15 cellular contexts compared by ENCODE assay signal in the genomic region with DNA sequence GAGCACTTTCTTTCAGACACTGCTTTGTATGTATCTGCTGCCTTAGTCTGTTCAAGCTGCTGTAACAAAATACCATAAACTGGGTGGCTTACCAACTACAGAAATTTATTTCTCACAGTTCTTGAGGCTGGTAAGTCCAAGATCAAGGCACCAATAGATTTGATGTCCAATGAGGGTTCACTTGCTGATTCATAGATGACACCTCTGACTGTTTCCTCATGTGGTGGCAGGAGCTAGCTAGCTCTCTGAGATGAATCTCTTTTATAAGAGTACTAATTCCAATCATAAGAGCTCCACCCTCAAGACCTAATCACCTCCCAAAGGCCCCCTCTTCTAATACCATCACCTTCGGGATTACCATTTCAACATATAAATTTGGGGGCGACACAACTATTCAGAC.
A peak's percentile ranks its signal among the peaks of the same experiment; 100 is the strongest.
DNase-seq lines count a peak whose midpoint lies in the region; ATAC-seq and TF ChIP-seq lines count a peak whose summit lies in the region.
"Had no signal": no experiment of that assay in that cellular context is flagged by ENCODE, and none has a peak within 500 bp of the region (broad histone marks: within the 10 kb centered on the region; RNA-seq: fewer than 3 reads in every experiment).

No MANE protein-coding gene starts in this region.

- no peaks in the 10 kb centered on the region for H3K4me1 ChIP-seq in osteoblast (ENCODE audit: insufficient read depth, low read length)

- peaks cover 3% of the 10 kb centered on the region for H3K27me3 Mint-ChIP-seq in activated T-cell treated with anti-CD3 and anti-CD28 coated beads, Interleukin-2, amount 50 U/mL, for 24 hours
- H3K27me3 Mint-ChIP-seq in activated T-cell treated with anti-CD3 and anti-CD28 coated beads, Interleukin-2, amount 50 U/mL, for 4 hours (ENCODE audit: low read depth), result no peaks in the 10 kb centered on the region
- H3K27me3 Mint-ChIP-seq in stimulated activated naive CD8-positive, alpha-beta T cell treated with anti-CD3 and anti-CD28 coated beads, Interleukin-15, Interleukin-2, amounts not matched to agents 100 ng/mL and 50 ng/mL, for 24 hours, result no peaks in the 10 kb centered on the region
- no peaks in the 10 kb centered on the region for H3K27me3 Mint-ChIP-seq in stimulated activated naive CD8-positive, alpha-beta T cell treated with anti-CD3 and anti-CD28 coated beads, Interleukin-15, amount 100 ng/mL, for 72 hours
- H3K27me3 Mint-ChIP-seq: CD4-positive, alpha-beta T cell had no signal

- H2AFZ ChIP-seq in osteoblast (ENCODE audit: low read length), result no peak overlapping the region
- H2AFZ ChIP-seq: GM23338 had no signal

- ATAC-seq in activated T-cell treated with anti-CD3 and anti-CD28 coated beads, Interleukin-2, amount 50 U/mL, for 4 hours, result no peak
- ATAC-seq in stimulated activated naive CD8-positive, alpha-beta T cell treated with anti-CD3 and anti-CD28 coated beads, Interleukin-15, amount 100 ng/mL, for 72 hours, result no peak
- no peak for ATAC-seq in GM21723 (IDR thresholded peaks at IDR 0.05; ENCODE audit: unreplicated experiment)
- ATAC-seq in GM18868 (IDR thresholded peaks at IDR 0.05; ENCODE audit: unreplicated experiment), result no peak
- ATAC-seq: GM23338 had no signal

- no peaks in the 10 kb centered on the region for H3K9me3 Mint-ChIP-seq in activated T-cell treated with anti-CD3 and anti-CD28 coated beads, Interleukin-2, amount 50 U/mL, for 24 hours
- H3K9me3 Mint-ChIP-seq in activated T-cell treated with anti-CD3 and anti-CD28 coated beads, Interleukin-2, amount 50 U/mL, for 4 hours, result no peaks in the 10 kb centered on the region
- no peaks in the 10 kb centered on the region for H3K9me3 Mint-ChIP-seq in stimulated activated naive CD8-positive, alpha-beta T cell treated with anti-CD3 and anti-CD28 coated beads, Interleukin-15, Interleukin-2, amounts not matched to agents 100 ng/mL and 50 ng/mL, for 24 hours
- H3K9me3 Mint-ChIP-seq in stimulated activated naive CD8-positive, alpha-beta T cell treated with anti-CD3 and anti-CD28 coated beads, Interleukin-15, amount 100 ng/mL, for 72 hours, result no peaks in the 10 kb centered on the region
- H3K9me3 Mint-ChIP-seq: CD4-positive, alpha-beta T cell; GM23338 had no signal

- H3K27ac Mint-ChIP-seq in activated T-cell treated with anti-CD3 and anti-CD28 coated beads, Interleukin-2, amount 50 U/mL, for 24 hours, result peak overlapping the region; percentile 48
- H3K27ac Mint-ChIP-seq in stimulated activated naive CD8-positive, alpha-beta T cell treated with anti-CD3 and anti-CD28 coated beads, Interleukin-15, Interleukin-2, amounts not matched to agents 100 ng/mL and 50 ng/mL, for 24 hours, result peak overlapping the region; percentile 22
- H3K27ac Mint-ChIP-seq in stimulated activated naive CD8-positive, alpha-beta T cell treated with anti-CD3 and anti-CD28 coated beads, Interleukin-15, amount 100 ng/mL, for 72 hours, result no peak overlapping the region
- H3K27ac Mint-ChIP-seq: CD4-positive, alpha-beta T cell; GM23338 had no signal

- H3K9me3 ChIP-seq in osteoblast (ENCODE audit: low read depth, low read length), result no peaks in the 10 kb centered on the region

- no peak overlapping the region for H3K4me3 Mint-ChIP-seq in activated T-cell treated with anti-CD3 and anti-CD28 coated beads, Interleukin-2, amount 50 U/mL, for 24 hours
- no peak overlapping the region for H3K4me3 Mint-ChIP-seq in activated T-cell treated with anti-CD3 and anti-CD28 coated beads, Interleukin-2, amount 50 U/mL, for 4 hours
- H3K4me3 Mint-ChIP-seq in stimulated activated naive CD8-positive, alpha-beta T cell treated with anti-CD3 and anti-CD28 coated beads, Interleukin-15, Interleukin-2, amounts not matched to agents 100 ng/mL and 50 ng/mL, for 24 hours, result no peak overlapping the region
- H3K4me3 Mint-ChIP-seq in stimulated activated naive CD8-positive, alpha-beta T cell treated with anti-CD3 and anti-CD28 coated beads, Interleukin-15, amount 100 ng/mL, for 72 hours, result no peak overlapping the region
- H3K4me3 Mint-ChIP-seq: CD4-positive, alpha-beta T cell; GM23338 had no signal

- H3K4me1 Mint-ChIP-seq in activated T-cell treated with anti-CD3 and anti-CD28 coated beads, Interleukin-2, amount 50 U/mL, for 24 hours (ENCODE audit: low read depth), result peaks cover 52% of the 10 kb centered on the region
- peaks cover 46% of the 10 kb centered on the region for H3K4me1 Mint-ChIP-seq in activated T-cell treated with anti-CD3 and anti-CD28 coated beads, Interleukin-2, amount 50 U/mL, for 4 hours (ENCODE audit: low read depth)
- peaks cover 51% of the 10 kb centered on the region for H3K4me1 Mint-ChIP-seq in stimulated activated naive CD8-positive, alpha-beta T cell treated with anti-CD3 and anti-CD28 coated beads, Interleukin-15, Interleukin-2, amounts not matched to agents 100 ng/mL and 50 ng/mL, for 24 hours (ENCODE audit: low read depth)
- peaks cover 69% of the 10 kb centered on the region for H3K4me1 Mint-ChIP-seq in stimulated activated naive CD8-positive, alpha-beta T cell treated with anti-CD3 and anti-CD28 coated beads, Interleukin-15, amount 100 ng/mL, for 72 hours
- H3K4me1 Mint-ChIP-seq: GM23338 had no signal

- no peaks in the 10 kb centered on the region for H4K20me1 ChIP-seq in osteoblast (ENCODE audit: insufficient read depth, low read length)

- TF ChIP-seq CTCF in osteoblast (IDR thresholded peaks at IDR 0.05; ENCODE audit: extremely low read depth, low read depth, low read length), result no peak

- H3K27me3 ChIP-seq in osteoblast (ENCODE audit: insufficient read depth, low read length), result peaks cover 32% of the 10 kb centered on the region

- no peak overlapping the region for H3K4me2 ChIP-seq in osteoblast (ENCODE audit: insufficient read depth, low read length)
- H3K4me2 ChIP-seq: GM23338 had no signal

- DNase-seq in activated T-cell treated with anti-CD3 and anti-CD28 coated beads, Interleukin-2, amount 50 U/mL, for 24 hours, result no peak
- DNase-seq in activated T-cell treated with anti-CD3 and anti-CD28 coated beads, Interleukin-2, amount 50 U/mL, for 4 hours, result no peak
- no peak for DNase-seq in stimulated activated naive CD8-positive, alpha-beta T cell treated with anti-CD3 and anti-CD28 coated beads, Interleukin-15, amount 100 ng/mL, for 72 hours
- peak; percentile 37 for DNase-seq in osteoblast (ENCODE audit: insufficient read length, low spot score, missing footprints)
- DNase-seq: ACHN, C1 segment of cervical spinal cord, Calu3, DMS 273 treated with DMSO at 0.1 percent for 48 hours, H7 had no signal

- H3K36me3 Mint-ChIP-seq in activated T-cell treated with anti-CD3 and anti-CD28 coated beads, Interleukin-2, amount 50 U/mL, for 24 hours (ENCODE audit: low read depth), result no peaks in the 10 kb centered on the region
- H3K36me3 Mint-ChIP-seq in activated T-cell treated with anti-CD3 and anti-CD28 coated beads, Interleukin-2, amount 50 U/mL, for 4 hours (ENCODE audit: insufficient read depth), result no peaks in the 10 kb centered on the region
- no peaks in the 10 kb centered on the region for H3K36me3 Mint-ChIP-seq in stimulated activated naive CD8-positive, alpha-beta T cell treated with anti-CD3 and anti-CD28 coated beads, Interleukin-15, Interleukin-2, amounts not matched to agents 100 ng/mL and 50 ng/mL, for 24 hours (ENCODE audit: low read depth)

- no peaks in the 10 kb centered on the region for H3K36me3 ChIP-seq in osteoblast (ENCODE audit: insufficient read depth, low read length)

- H3K79me2 ChIP-seq in osteoblast (ENCODE audit: insufficient read depth, low read length), result no peaks in the 10 kb centered on the region

- no peak overlapping the region for H3K4me3 ChIP-seq in osteoblast (ENCODE audit: insufficient read depth, low read length)
- H3K4me3 ChIP-seq: GM23338 had no signal

- H3K27ac ChIP-seq in osteoblast (ENCODE audit: low read depth, low read length), result no peak overlapping the region
- H3K27ac ChIP-seq: HL-60 had no signal

Comparison
In these comparisons a context has a peak if more than half of its experiments do, and no peak if none do; other contexts are left out.
1. H3K27ac Mint-ChIP-seq: peak in activated T-cell treated with anti-CD3 and anti-CD28 coated beads, Interleukin-2, amount 50 U/mL, for 24 hours (single experiment) and stimulated activated naive CD8-positive, alpha-beta T cell treated with anti-CD3 and anti-CD28 coated beads, Interleukin-15, Interleukin-2, amounts not matched to agents 100 ng/mL and 50 ng/mL, for 24 hours (single experiment); none in stimulated activated naive CD8-positive, alpha-beta T cell treated with anti-CD3 and anti-CD28 coated beads, Interleukin-15, amount 100 ng/mL, for 72 hours (0 of 2).